7 cellular contexts compared by ENCODE assay signal in the genomic region with DNA sequence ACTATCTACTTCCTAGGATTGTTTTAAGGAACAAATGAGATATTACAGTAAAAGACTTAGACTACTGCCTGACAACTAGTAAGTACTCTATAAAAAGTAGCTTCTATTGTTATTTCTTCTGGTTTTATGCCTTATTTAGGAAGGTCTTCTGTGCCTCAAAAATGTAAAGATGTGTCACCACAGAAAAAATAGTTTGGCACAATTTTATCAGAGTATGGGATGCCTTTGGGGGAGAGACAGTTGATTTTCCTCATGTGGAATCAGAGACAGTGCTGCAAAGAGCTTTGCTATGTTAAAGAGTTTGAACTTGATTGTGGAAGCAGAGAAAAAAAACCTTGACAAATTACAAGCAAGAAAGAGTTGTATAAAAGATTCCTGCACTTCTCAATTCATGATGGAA.
"Had no signal": no experiment of that assay in that cellular context is flagged by ENCODE, and none has a peak within 500 bp of the region (broad histone marks: within the 10 kb centered on the region; RNA-seq: fewer than 3 reads in every experiment).

No MANE protein-coding gene starts in this region.

- H3K27me3 Mint-ChIP-seq: IgD-negative memory B cell had no signal

- H3K4me3 ChIP-seq: GM23338 had no signal

- H3K4me1 Mint-ChIP-seq: H9 had no signal

- H3K9me3 Mint-ChIP-seq: GM23338, IgD-negative memory B cell had no signal

- H3K4me2 ChIP-seq: GM23338 had no signal

- ATAC-seq: GM23338, HepG2 had no signal

- DNase-seq: H9, HCEC 1CT, KBM-7 had no signal

- H3K4me3 Mint-ChIP-seq: GM23338, H9, IgD-negative memory B cell had no signal

- H2AFZ ChIP-seq: GM23338 had no signal

- H3K27ac Mint-ChIP-seq: GM23338, H9, IgD-negative memory B cell had no signal

- H3K27ac ChIP-seq: HL-60 had no signal
